14 cellular contexts compared by ENCODE assay signal in the genomic region with DNA sequence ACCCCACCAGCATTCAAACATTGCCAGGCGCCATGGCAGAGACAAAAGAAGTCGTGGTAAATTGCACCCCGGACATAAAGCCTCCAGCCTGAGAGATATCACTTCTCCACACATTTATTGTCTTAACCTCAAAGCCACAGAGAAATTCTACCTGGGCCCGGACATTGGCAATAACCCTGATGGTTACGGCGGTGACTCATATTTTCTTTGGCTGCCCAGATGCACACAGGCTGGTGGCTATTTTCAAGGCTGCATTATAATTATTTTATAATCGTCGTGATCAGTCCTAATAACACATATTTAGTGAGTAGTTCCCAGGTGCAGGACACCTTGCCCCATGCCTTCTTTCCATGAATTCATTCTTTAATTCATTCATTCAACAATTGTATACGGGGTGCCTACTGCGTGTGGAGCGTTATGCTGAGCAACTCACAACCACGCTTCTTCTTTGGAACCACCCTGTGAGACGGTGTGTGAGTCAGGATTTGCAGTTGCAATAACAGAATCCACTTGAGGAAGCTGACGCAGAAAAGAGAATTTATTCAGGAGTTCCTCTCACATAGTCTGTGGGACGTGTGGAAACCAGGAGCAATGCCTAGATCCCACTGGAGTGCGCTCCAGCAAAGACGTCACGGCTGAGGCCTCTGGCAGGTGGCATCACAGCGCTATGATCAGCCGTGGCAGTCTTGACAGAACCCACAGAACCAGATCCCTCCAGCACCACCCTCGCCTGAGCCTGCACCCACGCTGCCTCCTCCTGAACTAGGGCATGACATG.
A peak's percentile ranks its signal among the peaks of the same experiment; 100 is the strongest.
DNase-seq lines count a peak whose midpoint lies in the region; ATAC-seq and TF ChIP-seq lines count a peak whose summit lies in the region.
"Had no signal": no experiment of that assay in that cellular context is flagged by ENCODE, and none has a peak within 500 bp of the region (broad histone marks: within the 10 kb centered on the region; RNA-seq: fewer than 3 reads in every experiment).

No MANE protein-coding gene starts in this region.

- H3K4me1 Mint-ChIP-seq in progenitor cell of endocrine pancreas (ENCODE audit: low read depth): peaks cover 10% of the 10 kb centered on the region

- no peak overlapping the region for H3K27ac Mint-ChIP-seq in progenitor cell of endocrine pancreas

- no peaks in the 10 kb centered on the region for H3K9me3 Mint-ChIP-seq in progenitor cell of endocrine pancreas (ENCODE audit: low read depth)

- ATAC-seq in HG03139 (IDR thresholded peaks at IDR 0.05; ENCODE audit: unreplicated experiment) (no peak), HG03175 (IDR thresholded peaks at IDR 0.05; ENCODE audit: unreplicated experiment) (no peak)
- ATAC-seq: right lobe of liver had no signal

- no peak for TF ChIP-seq CTCF in progenitor cell of endocrine pancreas (IDR thresholded peaks at IDR 0.05; ENCODE audit: unreplicated experiment)

- no peak overlapping the region for H3K4me3 Mint-ChIP-seq in progenitor cell of endocrine pancreas (ENCODE audit: low read depth)

- DNase-seq in HPDE6-E6E7 (ENCODE audit: extremely low spot score) (peak; percentile 44), SW480 (ENCODE audit: low spot score) (peak; percentile 64), fibroblast of peridontal ligament (ENCODE audit: extremely low read depth) (peak; percentile 34), smooth muscle cell of the brain vasculature (ENCODE audit: low read depth, low spot score) (peak; percentile 69), progenitor cell of endocrine pancreas (ENCODE audit: low spot score, unreplicated experiment) (no peak), NCI-H1436 treated with DMSO at 0.1 percent for 48 hours (lab: John Stamatoyannopoulos, UW) (no peak)
- DNase-seq: activated T-cell treated with anti-CD3 and anti-CD28 coated beads for 4 hours, DND-41, NCI-H1092 treated with DMSO at 0.1 percent for 48 hours, NCI-H526, right lobe of liver, transverse colon had no signal

- H3K36me3 Mint-ChIP-seq in progenitor cell of endocrine pancreas (ENCODE audit: insufficient read depth): no peaks in the 10 kb centered on the region

- peaks cover 94% of the 10 kb centered on the region for H3K27me3 Mint-ChIP-seq in progenitor cell of endocrine pancreas

Comparison
In these comparisons a context has a peak if more than half of its experiments do, and no peak if none do; other contexts are left out.
1. DNase-seq: peak in HPDE6-E6E7 (single experiment), SW480 (single experiment), fibroblast of peridontal ligament (single experiment) and smooth muscle cell of the brain vasculature (single experiment); none in progenitor cell of endocrine pancreas (single experiment) and NCI-H1436 treated with DMSO at 0.1 percent for 48 hours (single experiment).